ENCODE assay signal across 1 cellular context in the genomic region with DNA sequence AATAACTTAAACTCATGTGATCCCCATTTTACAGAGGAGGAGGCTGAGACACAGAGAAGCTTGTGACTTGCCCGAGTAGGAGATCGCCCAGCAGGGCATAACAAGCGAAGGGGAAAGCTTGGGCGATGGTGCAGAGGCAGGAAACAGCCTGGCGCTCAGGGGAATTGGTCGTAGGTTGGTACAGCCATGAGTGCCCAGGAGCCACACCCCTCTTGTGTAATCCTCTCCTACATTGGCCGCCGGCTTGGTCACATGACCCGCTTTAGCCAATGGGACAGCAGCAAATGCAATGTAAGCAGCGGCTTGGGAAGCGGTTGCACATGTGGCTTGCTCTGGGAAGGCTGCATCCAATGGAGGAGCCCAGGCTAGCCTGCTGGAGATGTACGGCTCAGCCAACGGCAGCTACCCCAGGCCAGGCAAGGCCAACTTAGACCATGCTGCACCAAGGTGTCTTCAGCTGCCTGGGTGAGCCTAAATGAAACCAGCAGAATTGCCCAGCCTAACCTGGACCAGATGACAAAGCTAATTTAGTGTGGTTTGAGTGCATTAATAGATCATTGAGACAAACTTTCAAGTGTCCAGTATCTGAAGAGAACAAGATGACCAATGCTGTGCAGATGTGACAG.
TF ChIP-seq lines count a peak whose summit lies in the region.

No MANE protein-coding gene starts in this region.

TF ChIP-seq in GM12878, 131 proteins besides CTCF, POLR2A, EP300 and RAD21 (continued from another document):
- TF ChIP-seq TBL1XR1 (IDR thresholded peaks at IDR 0.05; ENCODE audit: low read depth, low read length) (no peak), MXI1 (IDR thresholded peaks at IDR 0.05; ENCODE audit: low read depth, low read length) (no peak), KLF5 (IDR thresholded peaks at IDR 0.05; ENCODE audit: partially characterized antibody) (no peak), ZNF274 (IDR thresholded peaks at IDR 0.05; ENCODE audit: insufficient read depth, insufficient read length) (no peak), RB1 (IDR thresholded peaks at IDR 0.05; ENCODE audit: borderline replicate concordance) (no peak), SIN3A (IDR thresholded peaks at IDR 0.05; ENCODE audit: low read depth, low read length) (no peak), RAD51 (IDR thresholded peaks at IDR 0.05) (peak; percentile 54; the same call in 1 of the 2 replicates), ASH2L (IDR thresholded peaks at IDR 0.05; ENCODE audit: borderline replicate concordance, low read depth) (no peak)
- TF ChIP-seq, protein P1, sequence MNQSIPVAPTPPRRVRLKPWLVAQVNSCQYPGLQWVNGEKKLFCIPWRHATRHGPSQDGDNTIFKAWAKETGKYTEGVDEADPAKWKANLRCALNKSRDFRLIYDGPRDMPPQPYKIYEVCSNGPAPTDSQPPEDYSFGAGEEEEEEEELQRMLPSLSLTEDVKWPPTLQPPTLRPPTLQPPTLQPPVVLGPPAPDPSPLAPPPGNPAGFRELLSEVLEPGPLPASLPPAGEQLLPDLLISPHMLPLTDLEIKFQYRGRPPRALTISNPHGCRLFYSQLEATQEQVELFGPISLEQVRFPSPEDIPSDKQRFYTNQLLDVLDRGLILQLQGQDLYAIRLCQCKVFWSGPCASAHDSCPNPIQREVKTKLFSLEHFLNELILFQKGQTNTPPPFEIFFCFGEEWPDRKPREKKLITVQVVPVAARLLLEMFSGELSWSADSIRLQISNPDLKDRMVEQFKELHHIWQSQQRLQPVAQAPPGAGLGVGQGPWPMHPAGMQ (IDR thresholded peaks at IDR 0.05; ENCODE audit: borderline replicate concordance), result no peak
- TF ChIP-seq, protein P2, sequence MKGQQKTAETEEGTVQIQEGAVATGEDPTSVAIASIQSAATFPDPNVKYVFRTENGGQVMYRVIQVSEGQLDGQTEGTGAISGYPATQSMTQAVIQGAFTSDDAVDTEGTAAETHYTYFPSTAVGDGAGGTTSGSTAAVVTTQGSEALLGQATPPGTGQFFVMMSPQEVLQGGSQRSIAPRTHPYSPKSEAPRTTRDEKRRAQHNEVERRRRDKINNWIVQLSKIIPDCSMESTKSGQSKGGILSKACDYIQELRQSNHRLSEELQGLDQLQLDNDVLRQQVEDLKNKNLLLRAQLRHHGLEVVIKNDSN (IDR thresholded peaks at IDR 0.05; ENCODE audit: borderline replicate concordance, extremely low read length, insufficient read depth, low read depth, low read length), result peak; percentile 87
- TF ChIP-seq, protein P3, sequence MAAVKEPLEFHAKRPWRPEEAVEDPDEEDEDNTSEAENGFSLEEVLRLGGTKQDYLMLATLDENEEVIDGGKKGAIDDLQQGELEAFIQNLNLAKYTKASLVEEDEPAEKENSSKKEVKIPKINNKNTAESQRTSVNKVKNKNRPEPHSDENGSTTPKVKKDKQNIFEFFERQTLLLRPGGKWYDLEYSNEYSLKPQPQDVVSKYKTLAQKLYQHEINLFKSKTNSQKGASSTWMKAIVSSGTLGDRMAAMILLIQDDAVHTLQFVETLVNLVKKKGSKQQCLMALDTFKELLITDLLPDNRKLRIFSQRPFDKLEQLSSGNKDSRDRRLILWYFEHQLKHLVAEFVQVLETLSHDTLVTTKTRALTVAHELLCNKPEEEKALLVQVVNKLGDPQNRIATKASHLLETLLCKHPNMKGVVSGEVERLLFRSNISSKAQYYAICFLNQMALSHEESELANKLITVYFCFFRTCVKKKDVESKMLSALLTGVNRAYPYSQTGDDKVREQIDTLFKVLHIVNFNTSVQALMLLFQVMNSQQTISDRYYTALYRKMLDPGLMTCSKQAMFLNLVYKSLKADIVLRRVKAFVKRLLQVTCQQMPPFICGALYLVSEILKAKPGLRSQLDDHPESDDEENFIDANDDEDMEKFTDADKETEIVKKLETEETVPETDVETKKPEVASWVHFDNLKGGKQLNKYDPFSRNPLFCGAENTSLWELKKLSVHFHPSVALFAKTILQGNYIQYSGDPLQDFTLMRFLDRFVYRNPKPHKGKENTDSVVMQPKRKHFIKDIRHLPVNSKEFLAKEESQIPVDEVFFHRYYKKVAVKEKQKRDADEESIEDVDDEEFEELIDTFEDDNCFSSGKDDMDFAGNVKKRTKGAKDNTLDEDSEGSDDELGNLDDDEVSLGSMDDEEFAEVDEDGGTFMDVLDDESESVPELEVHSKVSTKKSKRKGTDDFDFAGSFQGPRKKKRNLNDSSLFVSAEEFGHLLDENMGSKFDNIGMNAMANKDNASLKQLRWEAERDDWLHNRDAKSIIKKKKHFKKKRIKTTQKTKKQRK (IDR thresholded peaks at IDR 0.05; ENCODE audit: low read depth, low read length), result no peak
TF ChIP-seq in GM12878: peak in this region for 2.
